In the genomic region with DNA sequence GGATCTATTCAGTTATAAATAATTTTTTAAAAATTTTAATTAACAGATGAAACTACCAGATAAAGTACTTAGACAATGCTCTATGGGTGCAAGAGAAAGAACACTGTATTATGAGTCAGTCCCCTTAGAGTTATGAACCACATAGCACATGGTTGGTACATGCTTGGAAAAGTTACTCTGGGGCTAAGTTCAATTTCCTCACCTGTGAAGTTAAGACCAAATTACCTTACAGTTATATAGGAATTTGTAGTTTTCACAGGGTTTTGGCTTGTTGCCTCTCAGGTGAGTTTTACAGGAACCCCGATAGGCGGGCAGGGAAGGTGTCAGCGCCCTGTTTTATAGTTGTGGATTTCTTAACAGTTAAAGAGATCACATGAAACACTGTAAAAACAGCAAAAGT, we compare ENCODE assay signal across 8 cellular contexts. TPM values are rescaled to one million over a fixed set of nuclear protein-coding genes. Genes with fewer than 3 reads are reported as not detected.
DNase-seq lines count a peak whose midpoint lies in the region; ATAC-seq and TF ChIP-seq lines count a peak whose summit lies in the region.

No MANE protein-coding gene starts in this region.

- H3K36me3 Mint-ChIP-seq in T-helper 2 cell treated with Interferon-gamma antibody and Interleukin-4, amounts not matched to agents 5 μg/mL and 100 μg/mL, for 36 hours (ENCODE audit: low read depth): peaks cover 29% of the 10 kb centered on the region

- H4K20me1 ChIP-seq in SK-N-SH (ENCODE audit: insufficient read depth): peaks cover 48% of the 10 kb centered on the region

- POLR2A ChIA-PET in SK-N-SH (lab: Yijun Ruan, JAX): no interaction called here

- no peaks in the 10 kb centered on the region for H3F3A ChIP-seq in SK-N-SH (replicated peaks; ENCODE audit: insufficient read depth)

- H3K27me3 Mint-ChIP-seq in T-helper 2 cell treated with Interferon-gamma antibody and Interleukin-4, amounts not matched to agents 5 μg/mL and 100 μg/mL, for 36 hours (ENCODE audit: low read depth): no peaks in the 10 kb centered on the region

- H3K9me3 Mint-ChIP-seq in T-helper 2 cell treated with Interferon-gamma antibody and Interleukin-4, amounts not matched to agents 5 μg/mL and 100 μg/mL, for 36 hours: peaks cover 3% of the 10 kb centered on the region

- CTCF ChIA-PET in SK-N-SH (lab: Yijun Ruan, JAX): no interaction called here

- 18% methylated on average over 3 of the region's 3 CpGs for WGBS in SK-N-SH (ENCODE audit: low lambda C conversion rate)
- WGBS in right cardiac atrium: 17% methylated on average over 3 of the region's 3 CpGs

- no peak for ATAC-seq in SK-N-SH treated with all-trans-retinoic acid at 6 μM for 48 hours
- ATAC-seq in right cardiac atrium: no peak
- no peak for ATAC-seq in HG02981 (IDR thresholded peaks at IDR 0.05; ENCODE audit: unreplicated experiment)

- no peak for TF ChIP-seq EP300 in SK-N-SH (IDR thresholded peaks at IDR 0.05; ENCODE audit: borderline replicate concordance in 1 of 2, low read depth in 1 of 2, low read length in 1 of 2)

- H3K9me2 ChIP-seq in SK-N-SH: no peaks in the 10 kb centered on the region

- no peak overlapping the region for H2AFZ ChIP-seq in SK-N-SH (ENCODE audit: low read depth)

- intact Hi-C loops in right cardiac atrium (cut with DNase I): no loop called here

- H3K9ac ChIP-seq in SK-N-SH: peak overlapping the region; percentile 96
- H3K9ac ChIP-seq in skeletal muscle satellite cell (ENCODE audit: low read depth, low read length): peak overlapping the region; percentile 99

- H3K27ac Mint-ChIP-seq in T-helper 2 cell treated with Interferon-gamma antibody and Interleukin-4, amounts not matched to agents 5 μg/mL and 100 μg/mL, for 36 hours: peak overlapping the region; percentile 90

- peaks cover 33% of the 10 kb centered on the region for H3K4me1 Mint-ChIP-seq in T-helper 2 cell treated with Interferon-gamma antibody and Interleukin-4, amounts not matched to agents 5 μg/mL and 100 μg/mL, for 36 hours (ENCODE audit: low read depth)

- no peak for TF ChIP-seq RAD21 in SK-N-SH (IDR thresholded peaks at IDR 0.05; ENCODE audit: low read length)

- H3K79me2 ChIP-seq in SK-N-SH (ENCODE audit: insufficient read depth): peaks cover 61% of the 10 kb centered on the region

- H3K27ac ChIP-seq in SK-N-SH (ENCODE audit: low read depth in 2 of 2, low read length in 1 of 2) (peak overlapping the region; percentile 91 to 92; a peak in 3 of 4 replicates), right cardiac atrium (ENCODE audit: low read length) (peak overlapping the region; percentile 17)

- H3K4me3 ChIP-seq in SK-N-SH (ENCODE audit: low read depth in 2 of 2, low read length in 1 of 2): peak overlapping the region; percentile 82 to 99
- peak overlapping the region; percentile 96 for H3K4me3 ChIP-seq in right cardiac atrium (ENCODE audit: low read length)
- peak overlapping the region; percentile 97 for H3K4me3 ChIP-seq in skeletal muscle satellite cell (ENCODE audit: low read length)

- H3K36me3 ChIP-seq in SK-N-SH (replicated peaks in 1 of 2; ENCODE audit: control insufficient read depth in 1 of 2, insufficient read depth in 2 of 2, low read length in 1 of 2): peaks cover 0 to 20% of the 10 kb centered on the region in 2 experiments
- H3K36me3 ChIP-seq in skeletal muscle satellite cell (ENCODE audit: insufficient read depth, low read length): no peaks in the 10 kb centered on the region

- H3K4me1 ChIP-seq in SK-N-SH (ENCODE audit: control insufficient read depth in 1 of 2, insufficient read depth in 2 of 2, low read depth in 1 of 2, low read length in 1 of 2) (peaks cover 5 to 12% of the 10 kb centered on the region in 2 experiments; a peak in 3 of 4 replicates), right cardiac atrium (ENCODE audit: control insufficient read depth, insufficient read depth, low read length) (no peaks in the 10 kb centered on the region), skeletal muscle satellite cell (ENCODE audit: control insufficient read depth, insufficient read depth, low read length) (peaks cover 13% of the 10 kb centered on the region)

- DNase-seq in SK-N-SH: no peak
- peak; percentile 9 for DNase-seq in T-helper 2 cell treated with Interferon-gamma antibody and Interleukin-4, amounts not matched to agents 5 μg/mL and 100 μg/mL, for 36 hours (ENCODE audit: low spot score)
- no peak for DNase-seq in right cardiac atrium
- DNase-seq in NCI-H2107 (lab: John Stamatoyannopoulos, UW): no peak
- DNase-seq in D341Med (ENCODE audit: low spot score): no peak

- H3K4me3 Mint-ChIP-seq in T-helper 2 cell treated with Interferon-gamma antibody and Interleukin-4, amounts not matched to agents 5 μg/mL and 100 μg/mL, for 36 hours: peak overlapping the region; percentile 95

- no peak for TF ChIP-seq CTCF in SK-N-SH (IDR thresholded peaks at IDR 0.05)

- no peaks in the 10 kb centered on the region for H3K9me3 ChIP-seq in SK-N-SH
- H3K9me3 ChIP-seq in right cardiac atrium (ENCODE audit: control insufficient read depth, low read length): no peaks in the 10 kb centered on the region
- H3K9me3 ChIP-seq in skeletal muscle satellite cell (replicated peaks; ENCODE audit: low read length): no peaks in the 10 kb centered on the region

- H3K4me2 ChIP-seq in SK-N-SH: peak overlapping the region; percentile 78
- H3K4me2 ChIP-seq in skeletal muscle satellite cell (ENCODE audit: low read length): peak overlapping the region; percentile 87

- H3K27me3 ChIP-seq in SK-N-SH (ENCODE audit: insufficient read depth) (no peaks in the 10 kb centered on the region), right cardiac atrium (ENCODE audit: control insufficient read depth, insufficient read depth) (no peaks in the 10 kb centered on the region), skeletal muscle satellite cell (ENCODE audit: control insufficient read depth, insufficient read depth, low read length) (no peaks in the 10 kb centered on the region)

TF ChIP-seq in SK-N-SH, 30 proteins besides CTCF, POLR2A, EP300 and RAD21 (continues in another document):
- TF ChIP-seq NRF1 (IDR thresholded peaks at IDR 0.05; ENCODE audit: low read depth, low read length) (no peak), FOSL2 (IDR thresholded peaks at IDR 0.05; ENCODE audit: borderline replicate concordance, low read depth) (no peak), TCF12 (IDR thresholded peaks at IDR 0.05) (no peak), RFX5 (IDR thresholded peaks at IDR 0.05; ENCODE audit: low read length) (no peak), GABPA (IDR thresholded peaks at IDR 0.05; ENCODE audit: low read depth) (no peak), RXRA (IDR thresholded peaks at IDR 0.05; ENCODE audit: borderline replicate concordance, low read depth) (no peak), JUND (IDR thresholded peaks at IDR 0.05) (no peak)
- TF ChIP-seq, protein P1, sequence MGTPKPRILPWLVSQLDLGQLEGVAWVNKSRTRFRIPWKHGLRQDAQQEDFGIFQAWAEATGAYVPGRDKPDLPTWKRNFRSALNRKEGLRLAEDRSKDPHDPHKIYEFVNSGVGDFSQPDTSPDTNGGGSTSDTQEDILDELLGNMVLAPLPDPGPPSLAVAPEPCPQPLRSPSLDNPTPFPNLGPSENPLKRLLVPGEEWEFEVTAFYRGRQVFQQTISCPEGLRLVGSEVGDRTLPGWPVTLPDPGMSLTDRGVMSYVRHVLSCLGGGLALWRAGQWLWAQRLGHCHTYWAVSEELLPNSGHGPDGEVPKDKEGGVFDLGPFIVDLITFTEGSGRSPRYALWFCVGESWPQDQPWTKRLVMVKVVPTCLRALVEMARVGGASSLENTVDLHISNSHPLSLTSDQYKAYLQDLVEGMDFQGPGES (IDR thresholded peaks at IDR 0.05; ENCODE audit: low read depth, low read length): no peak
- TF ChIP-seq, protein P2, sequence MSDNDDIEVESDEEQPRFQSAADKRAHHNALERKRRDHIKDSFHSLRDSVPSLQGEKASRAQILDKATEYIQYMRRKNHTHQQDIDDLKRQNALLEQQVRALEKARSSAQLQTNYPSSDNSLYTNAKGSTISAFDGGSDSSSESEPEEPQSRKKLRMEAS (IDR thresholded peaks at IDR 0.05; ENCODE audit: low read depth): 0 out of 2 replicates have a peak, but pooled peaks have one; percentile 36

TF ChIP-seq in SK-N-SH treated with all-trans-retinoic acid at 6 μM for 48 hours, 23 proteins besides CTCF, POLR2A, EP300 and RAD21 (continues in another document):
- no peak for TF ChIP-seq GLIS3 (CRISPR knock-in tag; IDR thresholded peaks at IDR 0.05)
- TF ChIP-seq TCF4 (CRISPR knock-in tag; IDR thresholded peaks at IDR 0.05; ENCODE audit: borderline replicate concordance): no peak
- TF ChIP-seq ZNF8 (CRISPR knock-in tag; IDR thresholded peaks at IDR 0.05): no peak
- TF ChIP-seq ZNF565 (CRISPR knock-in tag; conservative IDR thresholded peaks at IDR 0.05; ENCODE audit: low read depth): no peak
- no peak for TF ChIP-seq CSDC2 (CRISPR knock-in tag; IDR thresholded peaks at IDR 0.05)
- TF ChIP-seq, protein P3, sequence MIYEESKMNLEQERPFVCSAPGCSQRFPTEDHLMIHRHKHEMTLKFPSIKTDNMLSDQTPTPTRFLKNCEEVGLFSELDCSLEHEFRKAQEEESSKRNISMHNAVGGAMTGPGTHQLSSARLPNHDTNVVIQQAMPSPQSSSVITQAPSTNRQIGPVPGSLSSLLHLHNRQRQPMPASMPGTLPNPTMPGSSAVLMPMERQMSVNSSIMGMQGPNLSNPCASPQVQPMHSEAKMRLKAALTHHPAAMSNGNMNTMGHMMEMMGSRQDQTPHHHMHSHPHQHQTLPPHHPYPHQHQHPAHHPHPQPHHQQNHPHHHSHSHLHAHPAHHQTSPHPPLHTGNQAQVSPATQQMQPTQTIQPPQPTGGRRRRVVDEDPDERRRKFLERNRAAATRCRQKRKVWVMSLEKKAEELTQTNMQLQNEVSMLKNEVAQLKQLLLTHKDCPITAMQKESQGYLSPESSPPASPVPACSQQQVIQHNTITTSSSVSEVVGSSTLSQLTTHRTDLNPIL (CRISPR knock-in tag; IDR thresholded peaks at IDR 0.05; ENCODE audit: low read depth): no peak
- no peak for TF ChIP-seq PPARA (CRISPR knock-in tag; IDR thresholded peaks at IDR 0.05; ENCODE audit: borderline replicate concordance)
- no peak for TF ChIP-seq RARB (CRISPR knock-in tag; IDR thresholded peaks at IDR 0.05)
- TF ChIP-seq ARNTL (CRISPR knock-in tag; IDR thresholded peaks at IDR 0.05; ENCODE audit: borderline replicate concordance, low read depth): no peak
- TF ChIP-seq ISL1 (CRISPR knock-in tag; IDR thresholded peaks at IDR 0.05): no peak

RNA-seq across cellular contexts. Expression of a gene that starts 1.2 kb away (rescaled TPM):
- polyA plus RNA-seq in SK-N-SH (2012; rRNA removed) (6.1 and 8.7 TPM in 2 replicates), right cardiac atrium (5.3 TPM)
- 9.4 and 11.3 TPM in 2 replicates for polyA plus RNA-seq in SK-N-SH (2012; cell fraction: cytosol; rRNA removed)
- polyA plus RNA-seq in SK-N-SH (2012; cell fraction: nucleus; rRNA removed): 4.9 and 12.5 TPM in 2 replicates
- 10 to 100 TPM; 29.2 to 38.6 (median 33.3) TPM for total RNA-seq in right cardiac atrium
- total RNA-seq in skeletal muscle satellite cell (2012; rRNA removed): 27.7 and 33.0 TPM in 2 replicates

RNA-seq across cellular contexts. Expression of a gene that starts 48.9 kb away (rescaled TPM):
- polyA plus RNA-seq in SK-N-SH (2012; rRNA removed): 4.4 and 4.5 TPM in 2 replicates
- 2.3 and 3.7 TPM in 2 replicates for polyA plus RNA-seq in SK-N-SH (2012; cell fraction: cytosol; rRNA removed)
- polyA plus RNA-seq in SK-N-SH (2012; cell fraction: nucleus; rRNA removed): 4.9 and 6.0 TPM in 2 replicates
- not detected for total RNA-seq in right cardiac atrium
- 0.09 TPM for polyA plus RNA-seq in right cardiac atrium
- 0.25 TPM in 1 of 2 replicates, not detected in the other for total RNA-seq in skeletal muscle satellite cell (2012; rRNA removed)
